8 cellular contexts compared by ENCODE assay signal in genomic region chr3:51967384-51968174, GRCh38. TPM values are rescaled to one million over a fixed set of nuclear protein-coding genes. Genes with fewer than 3 reads are reported as not detected.
A peak's percentile ranks its signal among the peaks of the same experiment; 100 is the strongest.
DNase-seq lines count a peak whose midpoint lies in the region; ATAC-seq and TF ChIP-seq lines count a peak whose summit lies in the region.

Gene PCBP4 (minus strand): TSS chr3:51967454. CDS start chr3:51961240, 6,214 bp downstream.

- H3K27me3 ChIP-seq in neutrophil = peaks cover 74% of the 10 kb centered on the region

- POLR2A ChIA-PET in activated naive CD8-positive, alpha-beta T cell treated with anti-CD3 and anti-CD28 coated beads, Interleukin-2, amount 10 ng/mL, durations not matched to agents 7 days and 5 days (lab: Charles Lee) = interaction anchor here (1.5 to 2.8 kb wide), 3 partner anchors 11 to 26 kb away, joined by 4 to 15 read pairs (median 13); partner anchors contain the start of genes ACY1, PARP3 and RRP9

- BruUV-seq in Calu3 (replicated peaks; lab: Mats Ljungman, UMichigan) = no TSS peak

- H3K4me1 ChIP-seq in neutrophil (ENCODE audit: control insufficient read depth in 1 of 2, insufficient read depth in 1 of 2, low read depth in 1 of 2, low read length in 1 of 2) = peaks cover 4 to 14% of the 10 kb centered on the region in 2 experiments

- peak; percentile 65 for DNase-seq in Calu3
- peak; percentile 83 for DNase-seq in NCI-H69 (lab: John Stamatoyannopoulos, UW)
- peak; percentile 67 for DNase-seq in activated naive CD8-positive, alpha-beta T cell treated with anti-CD3 and anti-CD28 coated beads, Interleukin-2, amount 10 ng/mL, durations not matched to agents 7 days and 5 days
- peak; percentile 87 for DNase-seq in Right ventricle myocardium inferior (ENCODE audit: missing footprints)
- DNase-seq in UCSD-AML1 (lab: John Stamatoyannopoulos, UW; ENCODE audit: unreplicated experiment) = no peak
- no peak for DNase-seq in 8988T

- peak within 1 kb of the TSS; percentile 82 for H3K4me3 Mint-ChIP-seq in Calu3 (ENCODE audit: low read depth, unreplicated experiment)
- peak within 1 kb of the TSS; percentile 86 for H3K4me3 Mint-ChIP-seq in activated naive CD8-positive, alpha-beta T cell treated with anti-CD3 and anti-CD28 coated beads, Interleukin-2, amount 10 ng/mL, durations not matched to agents 7 days and 5 days

- peaks cover 20% of the 10 kb centered on the region for H3K4me1 Mint-ChIP-seq in Calu3 (ENCODE audit: low read depth, unreplicated experiment)
- H3K4me1 Mint-ChIP-seq in activated naive CD8-positive, alpha-beta T cell treated with anti-CD3 and anti-CD28 coated beads, Interleukin-2, amount 10 ng/mL, durations not matched to agents 7 days and 5 days = peaks cover 9% of the 10 kb centered on the region

- no peaks in the 10 kb centered on the region for H3K9me3 ChIP-seq in neutrophil

- CTCF ChIA-PET in Calu3 (lab: Charles Lee) = interaction anchor here (1.3 kb wide), 1 partner anchor 26 kb away, joined by 5 read pairs; the partner anchor contains the start of genes PARP3 and RRP9

- no peak within 1 kb of the TSS for H3K27ac ChIP-seq in neutrophil

- H3K27me3 Mint-ChIP-seq in Calu3 (ENCODE audit: unreplicated experiment) = peaks cover 13% of the 10 kb centered on the region
- peaks cover 4% of the 10 kb centered on the region for H3K27me3 Mint-ChIP-seq in activated naive CD8-positive, alpha-beta T cell treated with anti-CD3 and anti-CD28 coated beads, Interleukin-2, amount 10 ng/mL, durations not matched to agents 7 days and 5 days

- H3K36me3 Mint-ChIP-seq in Calu3 (ENCODE audit: insufficient read depth, unreplicated experiment) = peaks cover 30% of the 10 kb centered on the region
- H3K36me3 Mint-ChIP-seq in activated naive CD8-positive, alpha-beta T cell treated with anti-CD3 and anti-CD28 coated beads, Interleukin-2, amount 10 ng/mL, durations not matched to agents 7 days and 5 days = no peaks in the 10 kb centered on the region

- H3K9me3 Mint-ChIP-seq in Calu3 (ENCODE audit: low read depth, unreplicated experiment) = no peaks in the 10 kb centered on the region
- H3K9me3 Mint-ChIP-seq in activated naive CD8-positive, alpha-beta T cell treated with anti-CD3 and anti-CD28 coated beads, Interleukin-2, amount 10 ng/mL, durations not matched to agents 7 days and 5 days = no peaks in the 10 kb centered on the region

- H3K27ac Mint-ChIP-seq in Calu3 (ENCODE audit: unreplicated experiment) = peak within 1 kb of the TSS; percentile 73
- peak within 1 kb of the TSS; percentile 67 for H3K27ac Mint-ChIP-seq in activated naive CD8-positive, alpha-beta T cell treated with anti-CD3 and anti-CD28 coated beads, Interleukin-2, amount 10 ng/mL, durations not matched to agents 7 days and 5 days

- no peak for TF ChIP-seq CTCF in Calu3 (IDR thresholded peaks at IDR 0.05; ENCODE audit: unreplicated experiment)
- no peak for TF ChIP-seq CTCF in neutrophil (IDR thresholded peaks at IDR 0.05)

- intact Hi-C loops in Calu3 (cut with micrococcal nuclease; ENCODE audit: unreplicated experiment) = no loop called here
- intact Hi-C loops in Right ventricle myocardium inferior (cut with DNase I) = no loop called here

- ATAC-seq in GM21619 (IDR thresholded peaks at IDR 0.05; ENCODE audit: unreplicated experiment) (peak; percentile 41), Right ventricle myocardium inferior (peak; percentile 77)
- peak; percentile 66 for ATAC-seq in activated naive CD8-positive, alpha-beta T cell treated with anti-CD3 and anti-CD28 coated beads, Interleukin-2, amount 10 ng/mL, durations not matched to agents 7 days and 5 days (ENCODE audit: low read depth)

- H3K4me3 ChIP-seq in neutrophil (ENCODE audit: low read depth in 1 of 2, low read length in 1 of 2) = peak within 1 kb of the TSS; percentile 8 to 41

- no peaks in the 10 kb centered on the region for H3K36me3 ChIP-seq in neutrophil

RNA-seq across cellular contexts. Expression of gene PCBP4, which starts in this region (rescaled TPM):
- 29.8 and 31.5 TPM in 2 replicates for total RNA-seq in Calu3 (2022)
- 10 to 100 TPM; 17.8 to 18.2 TPM for total RNA-seq in activated naive CD8-positive, alpha-beta T cell treated with anti-CD3 and anti-CD28 coated beads, Interleukin-2, amount 10 ng/mL, durations not matched to agents 7 days and 5 days
- total RNA-seq in Right ventricle myocardium inferior = 79.8 TPM

Comparison
In these comparisons a context has a peak if more than half of its experiments do, and no peak if none do; other contexts are left out.
1. DNase-seq: peak in Calu3 (single experiment), NCI-H69 (single experiment), activated naive CD8-positive, alpha-beta T cell treated with anti-CD3 and anti-CD28 coated beads, Interleukin-2, amount 10 ng/mL, durations not matched to agents 7 days and 5 days (single experiment) and Right ventricle myocardium inferior (single experiment); none in UCSD-AML1 (single experiment) and 8988T (single experiment).
2. Peak in every context shown above with its lines, with median percentiles within 50 percentile points of each other: ATAC-seq.